In the genomic region with DNA sequence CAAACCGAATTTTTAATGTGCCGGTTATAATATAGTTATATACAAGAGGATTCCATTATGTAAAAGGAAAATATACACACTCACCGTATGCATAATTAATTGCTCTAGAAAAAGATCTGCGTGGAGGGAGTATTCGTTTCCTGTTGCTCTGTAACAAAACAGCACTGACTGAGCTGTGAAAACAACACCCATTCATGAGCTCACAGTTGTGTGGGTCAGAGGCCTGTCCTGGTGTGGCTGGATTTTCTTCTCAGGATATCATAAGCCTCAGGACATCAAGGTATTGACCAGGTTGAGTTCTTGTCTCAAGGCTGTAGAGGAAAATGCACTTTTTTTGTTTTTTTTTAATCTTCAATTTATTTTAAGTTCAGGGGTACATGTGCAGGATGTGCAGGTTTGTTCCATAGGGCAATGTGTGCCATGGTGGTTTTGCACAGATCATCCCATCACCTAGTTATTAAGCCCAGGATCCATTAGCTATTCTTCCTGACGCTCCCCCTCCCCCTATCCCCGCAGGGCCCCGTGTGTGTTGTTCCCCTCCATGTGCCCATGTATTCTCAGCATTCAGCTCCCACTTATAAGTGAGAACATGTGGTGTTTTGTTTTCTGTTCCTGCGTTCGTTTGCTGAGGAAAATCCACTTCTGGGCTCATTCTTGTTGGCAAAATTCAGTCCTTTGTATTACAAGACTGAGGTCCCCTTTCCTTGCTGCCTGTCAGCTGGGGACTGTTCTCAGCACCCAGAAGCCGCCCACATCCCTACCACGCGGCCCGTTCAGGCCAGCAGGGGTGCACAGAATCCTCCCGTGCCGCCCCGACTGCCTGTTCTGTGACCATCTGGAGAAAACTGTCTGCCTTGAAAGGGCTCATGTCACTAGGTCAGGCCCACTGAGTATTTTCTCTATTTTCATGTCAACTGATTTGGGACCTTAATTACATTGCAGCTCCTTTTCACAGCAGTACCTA, we compare ENCODE assay signal across 1 cellular context.
TF ChIP-seq lines count a peak whose summit lies in the region.

No MANE protein-coding gene starts in this region.

TF ChIP-seq in HCT116, 20 proteins besides CTCF, POLR2A, EP300 and RAD21 (continued from another document):
- TF ChIP-seq, protein P1, sequence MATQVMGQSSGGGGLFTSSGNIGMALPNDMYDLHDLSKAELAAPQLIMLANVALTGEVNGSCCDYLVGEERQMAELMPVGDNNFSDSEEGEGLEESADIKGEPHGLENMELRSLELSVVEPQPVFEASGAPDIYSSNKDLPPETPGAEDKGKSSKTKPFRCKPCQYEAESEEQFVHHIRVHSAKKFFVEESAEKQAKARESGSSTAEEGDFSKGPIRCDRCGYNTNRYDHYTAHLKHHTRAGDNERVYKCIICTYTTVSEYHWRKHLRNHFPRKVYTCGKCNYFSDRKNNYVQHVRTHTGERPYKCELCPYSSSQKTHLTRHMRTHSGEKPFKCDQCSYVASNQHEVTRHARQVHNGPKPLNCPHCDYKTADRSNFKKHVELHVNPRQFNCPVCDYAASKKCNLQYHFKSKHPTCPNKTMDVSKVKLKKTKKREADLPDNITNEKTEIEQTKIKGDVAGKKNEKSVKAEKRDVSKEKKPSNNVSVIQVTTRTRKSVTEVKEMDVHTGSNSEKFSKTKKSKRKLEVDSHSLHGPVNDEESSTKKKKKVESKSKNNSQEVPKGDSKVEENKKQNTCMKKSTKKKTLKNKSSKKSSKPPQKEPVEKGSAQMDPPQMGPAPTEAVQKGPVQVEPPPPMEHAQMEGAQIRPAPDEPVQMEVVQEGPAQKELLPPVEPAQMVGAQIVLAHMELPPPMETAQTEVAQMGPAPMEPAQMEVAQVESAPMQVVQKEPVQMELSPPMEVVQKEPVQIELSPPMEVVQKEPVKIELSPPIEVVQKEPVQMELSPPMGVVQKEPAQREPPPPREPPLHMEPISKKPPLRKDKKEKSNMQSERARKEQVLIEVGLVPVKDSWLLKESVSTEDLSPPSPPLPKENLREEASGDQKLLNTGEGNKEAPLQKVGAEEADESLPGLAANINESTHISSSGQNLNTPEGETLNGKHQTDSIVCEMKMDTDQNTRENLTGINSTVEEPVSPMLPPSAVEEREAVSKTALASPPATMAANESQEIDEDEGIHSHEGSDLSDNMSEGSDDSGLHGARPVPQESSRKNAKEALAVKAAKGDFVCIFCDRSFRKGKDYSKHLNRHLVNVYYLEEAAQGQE (IDR thresholded peaks at IDR 0.05; ENCODE audit: low read depth), result no peak
- TF ChIP-seq SRF (IDR thresholded peaks at IDR 0.05; ENCODE audit: low read depth) (no peak), JUND (IDR thresholded peaks at IDR 0.05) (no peak), EZH2 (IDR thresholded peaks at IDR 0.05) (no peak), YY1 (IDR thresholded peaks at IDR 0.05; ENCODE audit: extremely low read depth, insufficient replicate concordance, low read depth, low read length) (no peak), FOSL1 (IDR thresholded peaks at IDR 0.05; ENCODE audit: low read depth) (no peak), CEBPB (IDR thresholded peaks at IDR 0.05; ENCODE audit: low read depth) (no peak), EZH2phosphoT487 (IDR thresholded peaks at IDR 0.05; ENCODE audit: borderline replicate concordance) (no peak), ZFX (IDR thresholded peaks at IDR 0.05) (no peak)
- TF ChIP-seq, protein P2, sequence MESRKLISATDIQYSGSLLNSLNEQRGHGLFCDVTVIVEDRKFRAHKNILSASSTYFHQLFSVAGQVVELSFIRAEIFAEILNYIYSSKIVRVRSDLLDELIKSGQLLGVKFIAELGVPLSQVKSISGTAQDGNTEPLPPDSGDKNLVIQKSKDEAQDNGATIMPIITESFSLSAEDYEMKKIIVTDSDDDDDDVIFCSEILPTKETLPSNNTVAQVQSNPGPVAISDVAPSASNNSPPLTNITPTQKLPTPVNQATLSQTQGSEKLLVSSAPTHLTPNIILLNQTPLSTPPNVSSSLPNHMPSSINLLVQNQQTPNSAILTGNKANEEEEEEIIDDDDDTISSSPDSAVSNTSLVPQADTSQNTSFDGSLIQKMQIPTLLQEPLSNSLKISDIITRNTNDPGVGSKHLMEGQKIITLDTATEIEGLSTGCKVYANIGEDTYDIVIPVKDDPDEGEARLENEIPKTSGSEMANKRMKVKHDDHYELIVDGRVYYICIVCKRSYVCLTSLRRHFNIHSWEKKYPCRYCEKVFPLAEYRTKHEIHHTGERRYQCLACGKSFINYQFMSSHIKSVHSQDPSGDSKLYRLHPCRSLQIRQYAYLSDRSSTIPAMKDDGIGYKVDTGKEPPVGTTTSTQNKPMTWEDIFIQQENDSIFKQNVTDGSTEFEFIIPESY (IDR thresholded peaks at IDR 0.05; ENCODE audit: extremely low read depth, insufficient replicate concordance, low read length), result no peak
- TF ChIP-seq, protein P3, sequence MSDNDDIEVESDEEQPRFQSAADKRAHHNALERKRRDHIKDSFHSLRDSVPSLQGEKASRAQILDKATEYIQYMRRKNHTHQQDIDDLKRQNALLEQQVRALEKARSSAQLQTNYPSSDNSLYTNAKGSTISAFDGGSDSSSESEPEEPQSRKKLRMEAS (IDR thresholded peaks at IDR 0.05), result no peak
- TF ChIP-seq, protein P4, sequence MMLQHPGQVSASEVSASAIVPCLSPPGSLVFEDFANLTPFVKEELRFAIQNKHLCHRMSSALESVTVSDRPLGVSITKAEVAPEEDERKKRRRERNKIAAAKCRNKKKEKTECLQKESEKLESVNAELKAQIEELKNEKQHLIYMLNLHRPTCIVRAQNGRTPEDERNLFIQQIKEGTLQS (IDR thresholded peaks at IDR 0.05), result no peak
